Comparison of ENCODE assay signal across 8 cellular contexts in the genomic region with DNA sequence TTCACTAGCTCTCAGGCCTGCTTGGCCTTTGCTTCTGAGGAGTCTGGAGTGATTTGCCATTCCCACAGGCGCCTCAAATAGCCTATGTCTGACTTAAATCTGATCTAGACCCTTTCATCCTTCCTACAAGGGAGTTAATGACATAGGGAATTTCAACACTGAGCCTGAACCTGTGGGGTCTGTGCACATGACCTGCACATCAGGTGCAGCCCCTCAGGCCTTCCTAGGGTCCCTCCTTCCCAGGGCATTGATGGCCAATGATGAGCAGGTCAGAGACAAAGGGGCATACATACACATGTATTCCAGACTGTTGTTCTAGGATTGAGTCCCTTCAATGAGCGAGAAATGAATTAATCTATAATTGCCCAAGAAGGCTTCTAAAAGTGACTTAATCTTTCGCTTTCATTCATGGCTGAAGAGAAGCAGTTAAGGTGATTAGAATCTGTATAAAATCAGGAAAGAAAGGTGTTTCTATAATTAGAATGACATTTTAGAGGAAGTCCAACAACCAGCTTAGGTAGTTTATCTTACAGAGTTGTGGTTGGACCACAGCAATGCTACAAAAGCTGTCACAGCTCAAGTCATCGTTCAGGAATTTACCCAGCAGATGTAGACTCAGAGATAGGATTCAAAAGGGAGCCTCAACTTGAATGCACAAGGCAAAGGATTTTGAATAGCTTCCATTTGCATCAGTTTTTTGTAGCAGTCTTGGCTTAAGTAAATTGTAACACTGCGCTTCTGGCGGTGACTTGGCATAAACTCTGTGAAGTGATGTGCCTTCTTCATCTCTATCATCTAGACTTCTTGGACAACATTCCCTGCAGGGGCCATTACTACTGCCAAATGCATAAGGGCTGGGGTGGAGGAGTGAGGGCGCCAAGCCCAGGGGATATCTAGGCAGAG. TPM values are rescaled to one million over a fixed set of nuclear protein-coding genes. Genes with fewer than 3 reads are reported as not detected.
DNase-seq lines count a peak whose midpoint lies in the region; ATAC-seq lines count a peak whose summit lies in the region.

No MANE protein-coding gene starts in this region.

- no peaks in the 10 kb centered on the region for H3K9me3 Mint-ChIP-seq in T-helper 1 cell treated with Interleukin-12 subunit alpha and Interleukin-12 subunit beta and Interleukin-4 antibody, amounts not matched to agents 30 μg/mL and 1 μg/mL, for 36 hours

- peak overlapping the region; percentile 99 for H3K27ac Mint-ChIP-seq in T-helper 1 cell treated with Interleukin-12 subunit alpha and Interleukin-12 subunit beta and Interleukin-4 antibody, amounts not matched to agents 30 μg/mL and 1 μg/mL, for 36 hours

- peak; percentile 29 for DNase-seq in stimulated activated CD4-positive, alpha-beta T cell treated with anti-CD3 and anti-CD28 coated beads, Interleukin-1b, Interleukin-23, amount 100 ng/mL, for 48 hours
- DNase-seq in stimulated activated CD4-positive, alpha-beta T cell treated with anti-CD3 and anti-CD28 coated beads, Interleukin-12 subunit alpha, Interleukin-12 subunit beta, amount 100 ng/mL, for 4 hours = no peak
- DNase-seq in pulmonary artery endothelial cell (ENCODE audit: low read depth, low spot score) (peak; percentile 30), cerebellar nuclear complex (lab: John Stamatoyannopoulos, UW) (no peak), NCI-H510A treated with DMSO at 0.1 percent for 48 hours (lab: John Stamatoyannopoulos, UW) (no peak)

- peak overlapping the region; percentile 76 for H3K4me3 Mint-ChIP-seq in T-helper 1 cell treated with Interleukin-12 subunit alpha and Interleukin-12 subunit beta and Interleukin-4 antibody, amounts not matched to agents 30 μg/mL and 1 μg/mL, for 36 hours

- no peaks in the 10 kb centered on the region for H3K27me3 Mint-ChIP-seq in T-helper 1 cell treated with Interleukin-12 subunit alpha and Interleukin-12 subunit beta and Interleukin-4 antibody, amounts not matched to agents 30 μg/mL and 1 μg/mL, for 36 hours (ENCODE audit: low read depth)

- H3K36me3 Mint-ChIP-seq in T-helper 1 cell treated with Interleukin-12 subunit alpha and Interleukin-12 subunit beta and Interleukin-4 antibody, amounts not matched to agents 30 μg/mL and 1 μg/mL, for 36 hours (ENCODE audit: low read depth) = peaks cover 6% of the 10 kb centered on the region

- ATAC-seq in HG03175 (IDR thresholded peaks at IDR 0.05; ENCODE audit: unreplicated experiment) (peak; percentile 39), esophagus mucosa (peak; percentile 75)

- peaks cover 52% of the 10 kb centered on the region for H3K4me1 Mint-ChIP-seq in T-helper 1 cell treated with Interleukin-12 subunit alpha and Interleukin-12 subunit beta and Interleukin-4 antibody, amounts not matched to agents 30 μg/mL and 1 μg/mL, for 36 hours (ENCODE audit: low read depth)

RNA-seq across cellular contexts. Expression of gene TBC1D7, which starts 27.0 kb away (rescaled TPM):
- total RNA-seq in esophagus mucosa = 16.6 TPM
- 21.1 and 21.9 TPM in 2 replicates for total RNA-seq in pulmonary artery endothelial cell

Comparison
In these comparisons a context has a peak if more than half of its experiments do, and no peak if none do; other contexts are left out.
1. DNase-seq: peak in stimulated activated CD4-positive, alpha-beta T cell treated with anti-CD3 and anti-CD28 coated beads, Interleukin-1b, Interleukin-23, amount 100 ng/mL, for 48 hours (single experiment) and pulmonary artery endothelial cell (single experiment); none in stimulated activated CD4-positive, alpha-beta T cell treated with anti-CD3 and anti-CD28 coated beads, Interleukin-12 subunit alpha, Interleukin-12 subunit beta, amount 100 ng/mL, for 4 hours (single experiment), cerebellar nuclear complex (0 of 2) and NCI-H510A treated with DMSO at 0.1 percent for 48 hours (single experiment).